ENCODE assay signal across 15 cellular contexts in the genomic region with DNA sequence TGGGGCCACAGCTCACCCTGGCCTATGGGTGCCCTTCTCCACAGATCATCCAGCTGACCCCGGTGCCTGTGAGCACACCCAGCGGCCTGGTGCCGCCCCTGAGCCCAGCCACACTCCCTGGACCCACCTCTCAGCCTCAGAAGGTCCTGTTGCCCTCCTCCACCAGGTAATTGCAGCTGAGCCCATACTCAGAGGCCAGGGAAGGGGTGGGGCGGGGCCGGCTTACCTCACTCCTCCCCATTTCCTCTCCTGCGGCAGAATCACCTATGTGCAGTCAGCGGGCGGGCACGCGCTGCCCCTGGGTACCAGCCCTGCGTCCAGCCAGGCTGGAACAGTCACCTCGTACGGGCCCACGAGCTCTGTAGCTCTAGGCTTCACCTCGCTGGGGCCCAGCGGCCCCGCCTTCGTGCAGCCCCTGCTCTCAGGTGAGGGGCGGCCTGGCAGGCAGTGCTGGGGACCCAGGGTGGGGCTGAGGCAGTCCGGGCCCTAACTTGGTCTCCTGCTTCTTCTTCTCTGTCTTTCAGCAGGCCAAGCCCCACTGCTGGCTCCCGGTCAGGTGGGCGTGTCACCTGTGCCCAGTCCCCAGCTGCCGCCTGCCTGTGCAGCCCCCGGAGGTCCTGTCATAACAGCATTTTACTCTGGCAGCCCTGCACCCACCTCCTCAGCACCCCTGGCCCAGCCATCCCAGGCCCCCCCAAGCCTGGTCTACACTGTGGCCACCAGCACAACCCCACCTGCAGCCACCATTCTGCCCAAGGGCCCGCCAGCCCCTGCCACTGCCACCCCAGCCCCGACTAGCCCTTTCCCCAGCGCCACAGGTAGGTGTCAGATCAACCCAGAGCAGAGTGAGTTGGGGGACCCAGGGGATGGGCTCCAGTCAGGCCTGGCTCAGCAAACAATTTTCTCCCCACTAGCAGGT. TPM values are rescaled to one million over a fixed set of nuclear protein-coding genes. Genes with fewer than 3 reads are reported as not detected.
DNase-seq lines count a peak whose midpoint lies in the region; ATAC-seq, FAIRE-seq and TF ChIP-seq lines count a peak whose summit lies in the region.
"Had no signal": no experiment of that assay in that cellular context is flagged by ENCODE, and none has a peak within 500 bp of the region (broad histone marks: within the 10 kb centered on the region; RNA-seq: fewer than 3 reads in every experiment).

No MANE protein-coding gene starts in this region.

- H2BK20ac ChIP-seq in IMR-90 (ENCODE audit: low read depth, low read length) = no peak overlapping the region

- in situ Hi-C loops in IMR-90 (cut with MboI; ENCODE audit: low sequenced_read_pairs) = no loop called here

- H3K56ac ChIP-seq in IMR-90 (ENCODE audit: extremely low read depth, insufficient read depth, low read length) = no peak overlapping the region

- ATAC-seq in IMR-90 (ENCODE audit: low read depth) (no peak), left colon (peak; percentile 68), GM21528 (IDR thresholded peaks at IDR 0.05; ENCODE audit: low FRiP score, unreplicated experiment) (no peak)
- ATAC-seq: activated T-cell treated with anti-CD3 and anti-CD28 coated beads, Interleukin-2, amount 50 U/mL, for 4 hours; gastroesophageal sphincter; right cardiac atrium had no signal

- intact Hi-C loops in CD4-positive, alpha-beta memory T cell (cut with micrococcal nuclease) = no loop called here
- intact Hi-C loops in IMR-90 (cut with micrococcal nuclease) (no loop called here), left colon (cut with DNase I, micrococcal nuclease) (no loop called here)

- H4K5ac ChIP-seq in IMR-90 (ENCODE audit: low read depth, low read length) = no peak overlapping the region

- H3K9me1 ChIP-seq in IMR-90 (ENCODE audit: insufficient read depth, low read length) = no peaks in the 10 kb centered on the region

- 95% methylated on average over 8 of the region's 27 CpGs; no CpG with 5 or more reads in 1 of the 2 experiments for WGBS in IMR-90 (ENCODE audit: extremely low coverage in 2 of 2, insufficient read length in 1 of 2), 2 experiments

- CTCF ChIA-PET in CD4-positive, alpha-beta memory T cell (lab: Charles Lee; ENCODE audit: partially characterized antibody) = interaction anchor here (1.5 to 2.4 kb wide), 2 partner anchors 13 to 46 kb away, joined by 4 to 8 read pairs; no protein-coding TSS in a partner anchor
- CTCF ChIA-PET in IMR-90 (lab: Yijun Ruan, JAX) = no interaction called here

- no peak overlapping the region for H3K27ac ChIP-seq in CD4-positive, alpha-beta memory T cell (ENCODE audit: low read depth, low read length)
- no peak overlapping the region for H3K27ac ChIP-seq in IMR-90 (ENCODE audit: insufficient read depth, low read length)

- H3K4me1 Mint-ChIP-seq in CD4-positive, alpha-beta memory T cell = peaks cover 3 to 19% (median 11%) of the 10 kb centered on the region in 4 donors

- peaks cover 10% of the 10 kb centered on the region for H4K20me1 ChIP-seq in IMR-90 (ENCODE audit: insufficient read depth, low read length)

- peaks cover 6 to 10% of the 10 kb centered on the region in 2 experiments for H3K79me1 ChIP-seq in IMR-90 (ENCODE audit: low read depth in 1 of 2, low read length in 2 of 2)

- no peaks in the 10 kb centered on the region for H3K9me3 ChIP-seq in CD4-positive, alpha-beta memory T cell (ENCODE audit: control insufficient read depth in 1 of 2, low read length in 2 of 2)
- H3K9me3 ChIP-seq in IMR-90 (ENCODE audit: control insufficient read depth, insufficient read depth, low read length) = no peaks in the 10 kb centered on the region
- H3K9me3 ChIP-seq: gastroesophageal sphincter had no signal

- no peaks in the 10 kb centered on the region for H3K27me3 ChIP-seq in CD4-positive, alpha-beta memory T cell (ENCODE audit: insufficient read depth, low read length)
- no peaks in the 10 kb centered on the region for H3K27me3 ChIP-seq in IMR-90 (ENCODE audit: control insufficient read depth, insufficient read depth, low read length)
- H3K27me3 ChIP-seq: gastroesophageal sphincter had no signal

- TF ChIP-seq CTCF in IMR-90 (conservative IDR thresholded peaks at IDR 0.05; ENCODE audit: low read depth, low read length) = no peak

- POLR2A ChIA-PET in CD4-positive, alpha-beta memory T cell (lab: Charles Lee; ENCODE audit: partially characterized antibody) = interaction anchor here (1.0 to 1.2 kb wide), 2 partner anchors 10 to 41 kb away, joined by 3 read pairs; no protein-coding TSS in a partner anchor
- POLR2A ChIA-PET in IMR-90 (lab: Charles Lee; ENCODE audit: unreplicated experiment) = no interaction called here

- FAIRE-seq in RCC 7860 (lab: Jason Lieb, UNC) = no peak
- FAIRE-seq: D721Med, endothelial cell of umbilical vein had no signal

- no peak overlapping the region for H3K4me3 ChIP-seq in CD4-positive, alpha-beta memory T cell (ENCODE audit: low read length in 2 of 2)
- no peak overlapping the region for H3K4me3 ChIP-seq in IMR-90 (ENCODE audit: insufficient read depth, low read depth, low read length)
- H3K4me3 ChIP-seq: gastroesophageal sphincter had no signal

- H3K14ac ChIP-seq in IMR-90 (replicated peaks; ENCODE audit: low read depth, low read length) = no peak overlapping the region

- H3K18ac ChIP-seq in IMR-90 (ENCODE audit: low read depth, low read length) = no peak overlapping the region

- H2BK15ac ChIP-seq in IMR-90 (ENCODE audit: low read depth, low read length) = no peak overlapping the region

- peak overlapping the region; percentile 11 for H2AFZ ChIP-seq in IMR-90 (replicated peaks; ENCODE audit: low read length, poor library complexity)

- no peaks in the 10 kb centered on the region for H3K27me3 Mint-ChIP-seq in CD4-positive, alpha-beta memory T cell

- H3K9ac ChIP-seq in IMR-90 (ENCODE audit: low read depth, low read length) = no peak overlapping the region

- no peak overlapping the region for H2AK9ac ChIP-seq in IMR-90 (replicated peaks; ENCODE audit: low read depth, low read length, poor library complexity)

- H3K4me2 ChIP-seq in IMR-90 (ENCODE audit: low read depth, low read length) = no peak overlapping the region

- H3K9me3 Mint-ChIP-seq in CD4-positive, alpha-beta memory T cell = no peaks in the 10 kb centered on the region
- H3K9me3 Mint-ChIP-seq: activated T-cell treated with anti-CD3 and anti-CD28 coated beads, Interleukin-2, amount 50 U/mL, for 4 hours had no signal

- no peak for TF ChIP-seq RAD21 in IMR-90 (IDR thresholded peaks at IDR 0.05; ENCODE audit: low read length)

- H2BK5ac ChIP-seq in IMR-90 (ENCODE audit: low read depth, low read length, poor library complexity, severe bottlenecking) = no peak overlapping the region

- H3K36me3 ChIP-seq in CD4-positive, alpha-beta memory T cell (ENCODE audit: insufficient read depth, low read length) = peaks cover 38% of the 10 kb centered on the region
- H3K36me3 ChIP-seq in IMR-90 (ENCODE audit: control insufficient read depth, insufficient read depth, low read length) = peaks cover 81% of the 10 kb centered on the region

- no peak overlapping the region for H4K91ac ChIP-seq in IMR-90 (ENCODE audit: insufficient read depth, low read depth, low read length)

- peaks cover 9 to 54% of the 10 kb centered on the region in 2 donors for H3K36me3 Mint-ChIP-seq in CD4-positive, alpha-beta memory T cell

- no peak overlapping the region for H3K4ac ChIP-seq in IMR-90 (ENCODE audit: low read depth, low read length)

- no peak overlapping the region for H3K23ac ChIP-seq in IMR-90 (ENCODE audit: low read depth, low read length)

- no TSS peak for BruUV-seq in IMR-90 (replicated peaks; lab: Mats Ljungman, UMichigan)

- H2AK5ac ChIP-seq in IMR-90 (ENCODE audit: low read depth, low read length) = no peak overlapping the region

- peaks cover 8% of the 10 kb centered on the region for H3K4me1 ChIP-seq in CD4-positive, alpha-beta memory T cell (ENCODE audit: insufficient read depth, low read length)
- H3K4me1 ChIP-seq in IMR-90 (ENCODE audit: control insufficient read depth, insufficient read depth, low read length) = no peaks in the 10 kb centered on the region

- no peak for TF ChIP-seq POLR2A in IMR-90 (IDR thresholded peaks at IDR 0.05; ENCODE audit: low read depth, low read length)

- H3K4me3 Mint-ChIP-seq in CD4-positive, alpha-beta memory T cell = no peak overlapping the region
- H3K4me3 Mint-ChIP-seq: activated T-cell treated with anti-CD3 and anti-CD28 coated beads, Interleukin-2, amount 50 U/mL, for 4 hours had no signal

- dilution Hi-C loops in IMR-90 (cut with HindIII; ENCODE audit: low sequenced_read_pairs, unreplicated experiment) = no loop called here

- H4K8ac ChIP-seq in IMR-90 (ENCODE audit: low read depth in 2 of 2, low read length in 2 of 2) = no peak overlapping the region

- no peak overlapping the region for H2BK120ac ChIP-seq in IMR-90 (ENCODE audit: low read depth, low read length)

- peak overlapping the region in 4 of 7 donors; percentile 7 to 84 (median 67) for H3K27ac Mint-ChIP-seq in CD4-positive, alpha-beta memory T cell

- DNase-seq in CD4-positive, alpha-beta memory T cell = peak in 1 of 5 donors; percentile 26
- DNase-seq in IMR-90 = no peak
- peak; percentile 60 to 70 for DNase-seq in left colon
- no peak for DNase-seq in activated gamma-delta T cell (lab: John Stamatoyannopoulos, UW)
- no peak for DNase-seq in RCC 7860 (ENCODE audit: low spot score)
- DNase-seq: activated T-cell treated with anti-CD3 and anti-CD28 coated beads, Interleukin-2, amount 50 U/mL, for 4 hours; amniotic stem cell; GDM1; NK-92 treated with Interleukin-12 subunit alpha and Interleukin-12 subunit beta, amount 100 ng/mL, for 24 hours had no signal

RNA-seq across cellular contexts. Expression of gene PRR19, which starts 9.6 kb away (rescaled TPM):
- total RNA-seq in CD4-positive, alpha-beta memory T cell = under 1 TPM; 0.28 to 0.64 TPM
- polyA plus RNA-seq in CD4-positive, alpha-beta memory T cell = under 1 TPM; 0.48 to 0.85 TPM
- 0.28 and 0.36 TPM in 2 replicates for total RNA-seq in IMR-90 (2012; rRNA removed)
- polyA plus RNA-seq in IMR-90 (2012; rRNA removed) = 1.6 and 1.8 TPM in 2 replicates
- 0.79 and 1.7 TPM in 2 replicates for polyA plus RNA-seq in IMR-90 (2012; cell fraction: cytosol; rRNA removed)
- polyA plus RNA-seq in IMR-90 (2012; cell fraction: nucleus; rRNA removed; ENCODE audit: low replicate concordance) = 0.60 and 1.5 TPM in 2 replicates
- total RNA-seq in left colon = under 1 TPM; 0.49 to 0.50 TPM

RNA-seq across cellular contexts. Expression of gene PAFAH1B3, which starts 10.1 kb away (rescaled TPM):
- total RNA-seq in CD4-positive, alpha-beta memory T cell = 10 to 100 TPM; 17.0 to 17.2 TPM
- polyA plus RNA-seq in CD4-positive, alpha-beta memory T cell = 10 to 100 TPM; 35.0 to 43.7 TPM
- total RNA-seq in IMR-90 (2012; rRNA removed) = 71.2 and 76.4 TPM in 2 replicates
- polyA plus RNA-seq in IMR-90 (2012; rRNA removed) = 64.3 and 69.7 TPM in 2 replicates
- 92.1 and 108 TPM in 2 replicates for polyA plus RNA-seq in IMR-90 (2012; cell fraction: cytosol; rRNA removed)
- polyA plus RNA-seq in IMR-90 (2012; cell fraction: nucleus; rRNA removed; ENCODE audit: low replicate concordance) = 40.0 and 79.4 TPM in 2 replicates
- total RNA-seq in left colon = 10 to 100 TPM; 25.9 to 40.5 TPM

RNA-seq across cellular contexts. Expression of gene TMEM145, which starts 20.8 kb away (rescaled TPM):
- not detected for total RNA-seq in CD4-positive, alpha-beta memory T cell
- not detected for polyA plus RNA-seq in CD4-positive, alpha-beta memory T cell
- total RNA-seq in IMR-90 (2012; rRNA removed) (under 0.01 and 2.5 TPM in 2 replicates), left colon (under 1 TPM; 0.21 to 0.25 TPM)
- 0.09 and 0.41 TPM in 2 replicates for polyA plus RNA-seq in IMR-90 (2012; rRNA removed)
- polyA plus RNA-seq in IMR-90 (2012; cell fraction: cytosol; rRNA removed) = 0.10 and 0.20 TPM in 2 replicates
- polyA plus RNA-seq in IMR-90 (2012; cell fraction: nucleus; rRNA removed; ENCODE audit: low replicate concordance) = 1.5 and 2.9 TPM in 2 replicates
- total RNA-seq: activated T-cell treated with anti-CD3 and anti-CD28 coated beads, Interleukin-2, amount 50 U/mL, for 4 hours; endothelial cell of umbilical vein; lung microvascular endothelial cell had no signal
- polyA plus RNA-seq: endothelial cell of umbilical vein had no signal

RNA-seq across cellular contexts. Expression of gene CIC, which starts 23.2 kb away (rescaled TPM):
- 10 to 100 TPM; 81.6 to 82.6 TPM for total RNA-seq in CD4-positive, alpha-beta memory T cell
- polyA plus RNA-seq in CD4-positive, alpha-beta memory T cell = 1 to 10 TPM in 1 of 2 donors, not detected in 1; 3.5 TPM
- total RNA-seq in IMR-90 (2012; rRNA removed) (1.8 and 2.5 TPM in 2 replicates), left colon (10 to 100 TPM; 43.0 to 47.9 TPM)
- polyA plus RNA-seq in IMR-90 (2012; rRNA removed) = 23.2 and 27.3 TPM in 2 replicates
- polyA plus RNA-seq in IMR-90 (2012; cell fraction: cytosol; rRNA removed) = 20.0 and 22.5 TPM in 2 replicates
- polyA plus RNA-seq in IMR-90 (2012; cell fraction: nucleus; rRNA removed; ENCODE audit: low replicate concordance) = 50.1 and 139 TPM in 2 replicates

RNA-seq across cellular contexts. Expression of gene MEGF8, which starts 33.1 kb away (rescaled TPM):
- total RNA-seq in CD4-positive, alpha-beta memory T cell = 1 to 10 TPM; 8.6 to 9.5 TPM
- under 1 TPM; 0.09 to 0.42 TPM for polyA plus RNA-seq in CD4-positive, alpha-beta memory T cell
- total RNA-seq in IMR-90 (2012; rRNA removed) = 2.3 and 2.5 TPM in 2 replicates
- polyA plus RNA-seq in IMR-90 (2012; rRNA removed) = 12.5 and 13.7 TPM in 2 replicates
- polyA plus RNA-seq in IMR-90 (2012; cell fraction: cytosol; rRNA removed) = 7.6 and 17.1 TPM in 2 replicates
- 17.5 and 26.7 TPM in 2 replicates for polyA plus RNA-seq in IMR-90 (2012; cell fraction: nucleus; rRNA removed; ENCODE audit: low replicate concordance)
- 10 to 100 TPM; 21.4 to 21.5 TPM for total RNA-seq in left colon

Comparison
In these comparisons a context has a peak if more than half of its experiments do, and no peak if none do; other contexts are left out.
1. DNase-seq: peak in left colon (2 of 2); none in IMR-90 (single experiment), activated gamma-delta T cell (single experiment) and RCC 7860 (single experiment).